ENCODE assay signal across 19 cellular contexts in genomic region chr5:155620819-155621410, GRCh38.
DNase-seq lines count a peak whose midpoint lies in the region; ATAC-seq and TF ChIP-seq lines count a peak whose summit lies in the region.
"Had no signal": no experiment of that assay in that cellular context is flagged by ENCODE, and none has a peak within 500 bp of the region (broad histone marks: within the 10 kb centered on the region; RNA-seq: fewer than 3 reads in every experiment).

No MANE protein-coding gene starts in this region.

- no peak overlapping the region for H3K4me3 ChIP-seq in RWPE2 (ENCODE audit: severe bottlenecking)

- no peaks in the 10 kb centered on the region for H3K9me3 ChIP-seq in RWPE2 (ENCODE audit: severe bottlenecking)

- H3K36me3 Mint-ChIP-seq in glutamatergic neuron (ENCODE audit: unreplicated experiment), result no peaks in the 10 kb centered on the region
- H3K36me3 Mint-ChIP-seq in activated CD4-positive, alpha-beta T cell treated with anti-CD3 and anti-CD28 coated beads, Interleukin-2, amount 10 ng/mL, durations not matched to agents 24 days and 14 days (ENCODE audit: low read depth), result no peaks in the 10 kb centered on the region

- TF ChIP-seq CTCF in RWPE2 (IDR thresholded peaks at IDR 0.05; ENCODE audit: poor library complexity, severe bottlenecking), result no peak
- TF ChIP-seq CTCF in foreskin keratinocyte (conservative IDR thresholded peaks at IDR 0.05), result no peak
- no peak for TF ChIP-seq CTCF in glutamatergic neuron (IDR thresholded peaks at IDR 0.05; ENCODE audit: partially characterized antibody, unreplicated experiment)

- no peak overlapping the region for H3K4me3 Mint-ChIP-seq in glutamatergic neuron (ENCODE audit: unreplicated experiment)
- no peak overlapping the region for H3K4me3 Mint-ChIP-seq in activated CD4-positive, alpha-beta T cell treated with anti-CD3 and anti-CD28 coated beads, Interleukin-2, amount 10 ng/mL, durations not matched to agents 24 days and 14 days
- H3K4me3 Mint-ChIP-seq: CD4-positive, alpha-beta T cell had no signal

- ATAC-seq in RWPE2 (ENCODE audit: low read depth), result 0 out of 3 replicates have a peak, but pooled peaks have one; percentile 14
- no peak for ATAC-seq in foreskin keratinocyte

- no peaks in the 10 kb centered on the region for H3K36me3 ChIP-seq in RWPE2 (ENCODE audit: low read depth)

- DNase-seq in ELF-1 (ENCODE audit: low read depth, low spot score) (peak; percentile 8), RWPE2 (ENCODE audit: low spot score) (no peak), iPS-NIHi11 (ENCODE audit: low spot score) (peak; percentile 11), retina (peak; percentile 70), AG20443 (ENCODE audit: low spot score) (no peak), foreskin keratinocyte (no peak), glutamatergic neuron (no peak)
- no peak for DNase-seq in activated CD4-positive, alpha-beta T cell treated with anti-CD3 and anti-CD28 coated beads, Interleukin-2, amount 10 ng/mL, durations not matched to agents 24 days and 14 days
- DNase-seq: Calu3; CD4-positive, alpha-beta T cell; DMS53; EL; KG1; MV-4-11; NCI-H1694 treated with DMSO at 0.1 percent for 48 hours; NCI-H510A; NCI-H774; RPMI8226; SIG-M5 had no signal

- no peak overlapping the region for H3K27ac Mint-ChIP-seq in glutamatergic neuron (ENCODE audit: unreplicated experiment)
- no peak overlapping the region for H3K27ac Mint-ChIP-seq in activated CD4-positive, alpha-beta T cell treated with anti-CD3 and anti-CD28 coated beads, Interleukin-2, amount 10 ng/mL, durations not matched to agents 24 days and 14 days
- H3K27ac Mint-ChIP-seq: CD4-positive, alpha-beta T cell had no signal

- no peak overlapping the region for H3K27ac ChIP-seq in RWPE2 (ENCODE audit: poor library complexity, severe bottlenecking)
- H3K27ac ChIP-seq in foreskin keratinocyte, result no peak overlapping the region

- no peaks in the 10 kb centered on the region for H3K4me1 Mint-ChIP-seq in glutamatergic neuron (ENCODE audit: low read depth, unreplicated experiment)
- H3K4me1 Mint-ChIP-seq in activated CD4-positive, alpha-beta T cell treated with anti-CD3 and anti-CD28 coated beads, Interleukin-2, amount 10 ng/mL, durations not matched to agents 24 days and 14 days, result no peaks in the 10 kb centered on the region

- intact Hi-C loops in activated CD4-positive, alpha-beta T cell treated with anti-CD3 and anti-CD28 coated beads, Interleukin-2, amount 10 ng/mL, durations not matched to agents 24 days and 14 days (cut with micrococcal nuclease), result no loop called here

- H3K27me3 Mint-ChIP-seq in glutamatergic neuron (ENCODE audit: unreplicated experiment), result no peaks in the 10 kb centered on the region
- peaks cover 11% of the 10 kb centered on the region for H3K27me3 Mint-ChIP-seq in activated CD4-positive, alpha-beta T cell treated with anti-CD3 and anti-CD28 coated beads, Interleukin-2, amount 10 ng/mL, durations not matched to agents 24 days and 14 days

- H3K4me1 ChIP-seq in RWPE2 (ENCODE audit: insufficient read depth, poor library complexity, severe bottlenecking) (no peaks in the 10 kb centered on the region), foreskin keratinocyte (no peaks in the 10 kb centered on the region)

- peaks cover 3% of the 10 kb centered on the region for H3K27me3 ChIP-seq in RWPE2 (ENCODE audit: insufficient read depth, poor library complexity, severe bottlenecking)
- peaks cover 7% of the 10 kb centered on the region for H3K27me3 ChIP-seq in foreskin keratinocyte

- H3K9me3 Mint-ChIP-seq in glutamatergic neuron (ENCODE audit: unreplicated experiment), result no peaks in the 10 kb centered on the region
- no peaks in the 10 kb centered on the region for H3K9me3 Mint-ChIP-seq in activated CD4-positive, alpha-beta T cell treated with anti-CD3 and anti-CD28 coated beads, Interleukin-2, amount 10 ng/mL, durations not matched to agents 24 days and 14 days
- H3K9me3 Mint-ChIP-seq: CD4-positive, alpha-beta T cell had no signal

Comparison
In these comparisons a context has a peak if more than half of its experiments do, and no peak if none do; other contexts are left out.
1. DNase-seq: peak in ELF-1 (single experiment), iPS-NIHi11 (single experiment) and retina (single experiment); none in RWPE2 (single experiment), AG20443 (single experiment), foreskin keratinocyte (0 of 2), glutamatergic neuron (single experiment) and activated CD4-positive, alpha-beta T cell treated with anti-CD3 and anti-CD28 coated beads, Interleukin-2, amount 10 ng/mL, durations not matched to agents 24 days and 14 days (single experiment).